Comparison of ENCODE assay signal across 11 cellular contexts in genomic region chr3:70308760-70309159, GRCh38. TPM values are rescaled to one million over a fixed set of nuclear protein-coding genes. Genes with fewer than 3 reads are reported as not detected.
A peak's percentile ranks its signal among the peaks of the same experiment; 100 is the strongest.
DNase-seq lines count a peak whose midpoint lies in the region; ATAC-seq, FAIRE-seq and TF ChIP-seq lines count a peak whose summit lies in the region.
"Had no signal": no experiment of that assay in that cellular context is flagged by ENCODE, and none has a peak within 500 bp of the region (broad histone marks: within the 10 kb centered on the region; RNA-seq: fewer than 3 reads in every experiment).

No MANE protein-coding gene starts in this region.

- H3K9me3 ChIP-seq in H1 (ENCODE audit: insufficient read depth in 2 of 2, low read depth in 1 of 2, low read length in 1 of 2) (no peaks in the 10 kb centered on the region), neural progenitor cell (ENCODE audit: low read depth) (no peaks in the 10 kb centered on the region)

- no peak overlapping the region for H3K27ac ChIP-seq in H1 (ENCODE audit: low read depth, low read length)
- H3K27ac ChIP-seq in neural progenitor cell, result no peak overlapping the region

- in situ Hi-C loops in G401 (cut with HindIII; ENCODE audit: low sequenced_read_pairs), result no loop called here

- no peak overlapping the region for H2BK5ac ChIP-seq in H1 (ENCODE audit: low read depth, low read length)

- H3K36me3 ChIP-seq in H1 (ENCODE audit: control insufficient read depth in 2 of 4, insufficient read depth in 4 of 4, low read length in 3 of 4) (no peaks in the 10 kb centered on the region), neural progenitor cell (no peaks in the 10 kb centered on the region)

- peaks cover 2% of the 10 kb centered on the region for H3K27me3 Mint-ChIP-seq in neural progenitor cell (ENCODE audit: insufficient read depth, low read depth)
- H3K27me3 Mint-ChIP-seq in activated CD8-positive, alpha-beta memory T cell treated with anti-CD3 and anti-CD28 coated beads, Interleukin-2, amount 10 ng/mL, durations not matched to agents 7 days and 5 days, result no peaks in the 10 kb centered on the region

- no peaks in the 10 kb centered on the region for H3K79me2 ChIP-seq in H1 (ENCODE audit: control insufficient read depth in 1 of 2, insufficient read depth in 2 of 2, low read length in 2 of 2)
- H3K79me2 ChIP-seq in neural progenitor cell (ENCODE audit: low read depth), result no peaks in the 10 kb centered on the region

- TF ChIP-seq EP300 in H1 (IDR thresholded peaks at IDR 0.05; ENCODE audit: borderline replicate concordance in 1 of 2, low read depth in 2 of 2, low read length in 2 of 2), result no peak

- H3K4me3 Mint-ChIP-seq in neural progenitor cell, result no peak overlapping the region
- H3K4me3 Mint-ChIP-seq in activated CD8-positive, alpha-beta memory T cell treated with anti-CD3 and anti-CD28 coated beads, Interleukin-2, amount 10 ng/mL, durations not matched to agents 7 days and 5 days, result no peak overlapping the region

- no peak overlapping the region for H3K4ac ChIP-seq in H1 (replicated peaks; ENCODE audit: insufficient read length, low read depth, low read length)

- CTCF ChIA-PET in H1 (lab: Charles Lee; ENCODE audit: partially characterized antibody), result interaction anchor here (1.4 to 2.3 kb wide), 4 partner anchors 17 to 245 kb away, joined by 4 to 5 read pairs (median 4); no protein-coding TSS in a partner anchor
- CTCF ChIA-PET in activated CD8-positive, alpha-beta memory T cell treated with anti-CD3 and anti-CD28 coated beads, Interleukin-2, amount 10 ng/mL, durations not matched to agents 7 days and 5 days (lab: Charles Lee), result no interaction called here

- H3K36me3 Mint-ChIP-seq in neural progenitor cell, result no peaks in the 10 kb centered on the region
- H3K36me3 Mint-ChIP-seq in activated CD8-positive, alpha-beta memory T cell treated with anti-CD3 and anti-CD28 coated beads, Interleukin-2, amount 10 ng/mL, durations not matched to agents 7 days and 5 days, result no peaks in the 10 kb centered on the region

- H3K9me3 Mint-ChIP-seq in neural progenitor cell, result no peaks in the 10 kb centered on the region
- no peaks in the 10 kb centered on the region for H3K9me3 Mint-ChIP-seq in activated CD8-positive, alpha-beta memory T cell treated with anti-CD3 and anti-CD28 coated beads, Interleukin-2, amount 10 ng/mL, durations not matched to agents 7 days and 5 days (ENCODE audit: low read depth)

- no peaks in the 10 kb centered on the region for H3F3A ChIP-seq in neural progenitor cell (ENCODE audit: low read depth)

- no peaks in the 10 kb centered on the region for H3K79me1 ChIP-seq in H1 (ENCODE audit: low read depth, low read length)

- POLR2A ChIA-PET in H1 (lab: Charles Lee; ENCODE audit: partially characterized antibody), result no interaction called here

- TF ChIP-seq POLR2A in H1 (IDR thresholded peaks at IDR 0.05; ENCODE audit: control extremely low read depth in 1 of 2, low read depth in 2 of 2, low read length in 2 of 2), result no peak

- H3K4me3 ChIP-seq in Jurkat, Clone E6-1 (ENCODE audit: low read length), result no peak overlapping the region
- H3K4me3 ChIP-seq in H1 (ENCODE audit: extremely low read depth in 1 of 4, insufficient read depth in 2 of 4, low read depth in 3 of 4, low read length in 4 of 4), result no peak overlapping the region
- no peak overlapping the region for H3K4me3 ChIP-seq in neural progenitor cell

- H3K4me1 ChIP-seq in H1 (replicated peaks in 1 of 4; ENCODE audit: control insufficient read depth in 3 of 4, insufficient read depth in 4 of 4, low read length in 3 of 4), result peaks cover 0 to 8% (median 2%) of the 10 kb centered on the region in 4 experiments; a peak in 2 of 7 replicates
- H3K4me1 ChIP-seq in neural progenitor cell, result no peaks in the 10 kb centered on the region

- no peak overlapping the region for H4K5ac ChIP-seq in H1 (ENCODE audit: insufficient read length, low read depth, low read length)

- peak in 2 of 3 experiments; percentile 40 to 72; a peak in 3 of 4 replicates for TF ChIP-seq CTCF in H1 (IDR thresholded peaks at IDR 0.05; ENCODE audit: control extremely low read depth in 1 of 3, insufficient read depth in 1 of 3, low read depth in 1 of 3, low read length in 3 of 3)
- TF ChIP-seq CTCF in neural progenitor cell (IDR thresholded peaks at IDR 0.05), result peak; percentile 54

- H3K27me3 ChIP-seq in H1 (replicated peaks in 1 of 4; ENCODE audit: control insufficient read depth in 3 of 4, extremely low read depth in 1 of 4, insufficient read depth in 3 of 4, low read length in 3 of 4), result no peaks in the 10 kb centered on the region
- H3K27me3 ChIP-seq in neural progenitor cell, result no peaks in the 10 kb centered on the region

- H3K9ac ChIP-seq in H1 (replicated peaks in 1 of 4; ENCODE audit: extremely low read depth in 1 of 4, low read depth in 3 of 4, low read length in 3 of 4) (no peak overlapping the region), neural progenitor cell (no peak overlapping the region)

- H3K14ac ChIP-seq in H1 (ENCODE audit: insufficient read length), result no peak overlapping the region

- no peak overlapping the region for H2BK12ac ChIP-seq in H1 (ENCODE audit: low read depth, low read length)

- no peak for ATAC-seq in GM21526 (IDR thresholded peaks at IDR 0.05; ENCODE audit: low FRiP score, unreplicated experiment)
- no peak for ATAC-seq in activated CD8-positive, alpha-beta memory T cell treated with anti-CD3 and anti-CD28 coated beads, Interleukin-2, amount 10 ng/mL, durations not matched to agents 7 days and 5 days
- ATAC-seq: Right ventricle myocardium inferior had no signal

- H4K20me1 ChIP-seq in H1 (replicated peaks in 1 of 2; ENCODE audit: control insufficient read depth in 1 of 2, insufficient read depth in 2 of 2, low read length in 2 of 2) (no peaks in the 10 kb centered on the region), neural progenitor cell (ENCODE audit: low read depth) (no peaks in the 10 kb centered on the region)

- no peak overlapping the region for H2AFZ ChIP-seq in H1 (ENCODE audit: low read length)
- peak overlapping the region; percentile 63 for H2AFZ ChIP-seq in neural progenitor cell (replicated peaks)

- H3K18ac ChIP-seq in H1 (ENCODE audit: extremely low read depth, low read length), result no peak overlapping the region

- H2AK5ac ChIP-seq in H1 (ENCODE audit: low read depth, low read length), result no peak overlapping the region

- H3K23ac ChIP-seq in H1 (ENCODE audit: insufficient read length), result no peak overlapping the region

- no peak overlapping the region for H2BK120ac ChIP-seq in H1 (replicated peaks; ENCODE audit: low read depth, low read length)

- no peak overlapping the region for H2BK20ac ChIP-seq in H1 (ENCODE audit: low read length)

- H3K23me2 ChIP-seq in H1 (ENCODE audit: low read depth, low read length), result no peaks in the 10 kb centered on the region

- H3K4me1 Mint-ChIP-seq in neural progenitor cell, result no peaks in the 10 kb centered on the region
- no peaks in the 10 kb centered on the region for H3K4me1 Mint-ChIP-seq in activated CD8-positive, alpha-beta memory T cell treated with anti-CD3 and anti-CD28 coated beads, Interleukin-2, amount 10 ng/mL, durations not matched to agents 7 days and 5 days

- H3K4me2 ChIP-seq in H1 (ENCODE audit: insufficient read depth in 1 of 2, low read depth in 2 of 2, low read length in 2 of 2) (no peak overlapping the region), neural progenitor cell (no peak overlapping the region)

- no peak overlapping the region for H4K8ac ChIP-seq in H1 (ENCODE audit: extremely low read depth, insufficient read depth, low read length)

- no peak overlapping the region for H3K27ac Mint-ChIP-seq in neural progenitor cell
- H3K27ac Mint-ChIP-seq in activated CD8-positive, alpha-beta memory T cell treated with anti-CD3 and anti-CD28 coated beads, Interleukin-2, amount 10 ng/mL, durations not matched to agents 7 days and 5 days, result no peak overlapping the region

- DNase-seq in G401 (ENCODE audit: low spot score) (peak; percentile 6), H1 (ENCODE audit: low read depth in 1 of 2, low spot score in 2 of 2) (peak in 1 of 2 experiments; percentile 9), neural progenitor cell (ENCODE audit: low spot score) (peak; percentile 48), kidney glomerular epithelial cell (lab: John Stamatoyannopoulos, UW) (no peak), mucosa of gallbladder (ENCODE audit: low spot score) (no peak)
- peak; percentile 1 for DNase-seq in Jurkat, Clone E6-1 (ENCODE audit: low read depth, low spot score)
- no peak for DNase-seq in activated CD8-positive, alpha-beta memory T cell treated with anti-CD3 and anti-CD28 coated beads, Interleukin-2, amount 10 ng/mL, durations not matched to agents 7 days and 5 days
- DNase-seq: KG1 had no signal

- no peak overlapping the region for H2BK15ac ChIP-seq in H1 (ENCODE audit: low read length)

- peak; percentile 48 for FAIRE-seq in H1 (lab: Jason Lieb, UNC)
- FAIRE-seq: endometrium had no signal

- no peak overlapping the region for H4K91ac ChIP-seq in H1 (replicated peaks; ENCODE audit: insufficient read length, low read length)

- TF ChIP-seq RAD21 in H1 (IDR thresholded peaks at IDR 0.05 in 1 of 2, conservative IDR thresholded peaks at IDR 0.05 in 1 of 2; ENCODE audit: low read depth in 2 of 2, low read length in 2 of 2), result peak; percentile 68 to 73

- 77% methylated on average over 3 of the region's 3 CpGs; no CpG with 5 or more reads in 1 of the 2 experiments for WGBS in H1 (ENCODE audit: extremely low coverage in 1 of 2, insufficient coverage in 1 of 2, insufficient read length in 1 of 2, insufficient replicate concordance in 2 of 2, low coverage in 1 of 2, low lambda C conversion rate in 2 of 2, missing lambda C conversion rate in 1 of 2), 2 experiments

- H3K56ac ChIP-seq in H1 (replicated peaks; ENCODE audit: insufficient read length, low read depth, low read length), result no peak overlapping the region

TF ChIP-seq in H1, 55 proteins besides CTCF, POLR2A, EP300 and RAD21:
- TF ChIP-seq SRF (IDR thresholded peaks at IDR 0.05; ENCODE audit: low read depth, low read length), result peak; percentile 38; the same call in 1 of the 2 replicates
- no peak for TF ChIP-seq KDM1A (IDR thresholded peaks at IDR 0.05; ENCODE audit: borderline replicate concordance, low read length)

RNA-seq across cellular contexts. Expression of gene MDFIC2, which starts 3.7 kb away (rescaled TPM):
- total RNA-seq in G401 (2014; rRNA removed; shearing (Covaris generic)), result not detected in 2 replicates
- not detected for polyA plus RNA-seq in Jurkat, Clone E6-1 (2012; ENCODE audit: insufficient read depth, insufficient read length)
- total RNA-seq in H1 (2021; fragmentation: NEBNext Ultra II Directional; extraction: Animal tissue kit (Norgen Biotek cat#: 25700)), result not detected in 2 replicates
- polyA plus RNA-seq in H1 (2011; rRNA removed), result not detected in 2 replicates
- not detected for polyA plus RNA-seq in H1 (2011; cell fraction: cytosol; rRNA removed)
- polyA plus RNA-seq in H1 (2011; cell fraction: nucleus; rRNA removed), result not detected
- not detected in 4 replicates for polyA plus RNA-seq in H1 (2012, experiment 1 of 2)
- polyA plus RNA-seq in H1 (2012, experiment 2 of 2), result not detected
- polyA plus RNA-seq in H1 (2013, experiment 1 of 2), result not detected
- polyA plus RNA-seq in H1 (2013, experiment 2 of 2), result not detected
- not detected in 2 replicates for polyA minus RNA-seq in H1 (2011; rRNA and poly(A)+ RNA removed)
- polyA minus RNA-seq in H1 (2011; cell fraction: cytosol; rRNA and poly(A)+ RNA removed), result not detected
- polyA minus RNA-seq in H1 (2011; cell fraction: nucleus; rRNA and poly(A)+ RNA removed), result not detected
- total RNA-seq in neural progenitor cell (ENCODE audit: low replicate concordance) (not detected in 2 replicates), mucosa of gallbladder (not detected)
- total RNA-seq in activated CD8-positive, alpha-beta memory T cell treated with anti-CD3 and anti-CD28 coated beads, Interleukin-2, amount 10 ng/mL, durations not matched to agents 7 days and 5 days, result not detected
- total RNA-seq: Right ventricle myocardium inferior had no signal

Comparison
In these comparisons a context has a peak if more than half of its experiments do, and no peak if none do; other contexts are left out.
1. DNase-seq: peak in G401 (single experiment), Jurkat, Clone E6-1 (single experiment) and neural progenitor cell (single experiment); none in kidney glomerular epithelial cell (single experiment), mucosa of gallbladder (single experiment) and activated CD8-positive, alpha-beta memory T cell treated with anti-CD3 and anti-CD28 coated beads, Interleukin-2, amount 10 ng/mL, durations not matched to agents 7 days and 5 days (single experiment).